ENCODE assay signal across 15 cellular contexts in genomic region chr14:72907327-72907826, GRCh38. TPM values are rescaled to one million over a fixed set of nuclear protein-coding genes. Genes with fewer than 3 reads are reported as not detected.
A peak's percentile ranks its signal among the peaks of the same experiment; 100 is the strongest.
DNase-seq lines count a peak whose midpoint lies in the region; ATAC-seq and TF ChIP-seq lines count a peak whose summit lies in the region.
"Had no signal": no experiment of that assay in that cellular context is flagged by ENCODE, and none has a peak within 500 bp of the region (broad histone marks: within the 10 kb centered on the region; RNA-seq: fewer than 3 reads in every experiment).

No MANE protein-coding gene starts in this region.

- H3K4me3 Mint-ChIP-seq in CD8-positive, alpha-beta memory T cell, result no peak overlapping the region
- no peak overlapping the region for H3K4me3 Mint-ChIP-seq in activated CD4-positive, alpha-beta T cell treated with anti-CD3 and anti-CD28 coated beads, Interleukin-2, amount 10 ng/mL, durations not matched to agents 24 days and 14 days

- H2AFZ ChIP-seq in Karpas-422 (ENCODE audit: low read length), result peak overlapping the region; percentile 91

- intact Hi-C loops in mucosa of descending colon (cut with DNase I, micrococcal nuclease) (no loop called here), lower lobe of right lung (cut with DNase I) (loop anchor here (5.0 kb wide), 1 partner anchor 390 kb away; no protein-coding TSS in a partner anchor)
- intact Hi-C loops in activated CD4-positive, alpha-beta T cell treated with anti-CD3 and anti-CD28 coated beads, Interleukin-2, amount 10 ng/mL, durations not matched to agents 24 days and 14 days (cut with micrococcal nuclease), result no loop called here

- no peaks in the 10 kb centered on the region for H3K9me3 ChIP-seq in ES-I3 (ENCODE audit: control insufficient read depth, insufficient read depth, low read length)
- H3K9me3 ChIP-seq in Karpas-422 (ENCODE audit: low read length), result no peaks in the 10 kb centered on the region
- H3K9me3 ChIP-seq in mucosa of descending colon, result no peaks in the 10 kb centered on the region
- no peaks in the 10 kb centered on the region for H3K9me3 ChIP-seq in CD8-positive, alpha-beta memory T cell (ENCODE audit: low read length)
- H3K9me3 ChIP-seq in lower lobe of right lung, result no peaks in the 10 kb centered on the region
- H3K9me3 ChIP-seq: gastroesophageal sphincter, uterus had no signal

- no peak overlapping the region for H3K27ac ChIP-seq in Karpas-422 (ENCODE audit: low read length)
- no peak overlapping the region for H3K27ac ChIP-seq in CD8-positive, alpha-beta memory T cell (ENCODE audit: low read depth, low read length)
- no peak overlapping the region for H3K27ac ChIP-seq in lower lobe of right lung
- H3K27ac ChIP-seq: gastroesophageal sphincter, uterus had no signal

- H3K4me3 ChIP-seq in Karpas-422 (ENCODE audit: low read length) (peak overlapping the region; percentile 39), mucosa of descending colon (no peak overlapping the region), lower lobe of right lung (no peak overlapping the region)
- no peak overlapping the region for H3K4me3 ChIP-seq in CD8-positive, alpha-beta memory T cell (ENCODE audit: low read length)
- H3K4me3 ChIP-seq: gastroesophageal sphincter, uterus had no signal

- H3K9me2 ChIP-seq in Karpas-422 (replicated peaks; ENCODE audit: insufficient read depth, low read length), result no peaks in the 10 kb centered on the region

- POLR2A ChIA-PET in CD8-positive, alpha-beta memory T cell (lab: Charles Lee), result no interaction called here

- no peaks in the 10 kb centered on the region for H3K9me3 Mint-ChIP-seq in CD8-positive, alpha-beta memory T cell
- no peaks in the 10 kb centered on the region for H3K9me3 Mint-ChIP-seq in activated CD4-positive, alpha-beta T cell treated with anti-CD3 and anti-CD28 coated beads, Interleukin-2, amount 10 ng/mL, durations not matched to agents 24 days and 14 days

- H3K27me3 Mint-ChIP-seq in CD8-positive, alpha-beta memory T cell, result peaks cover 5 to 23% of the 10 kb centered on the region in 2 donors
- H3K27me3 Mint-ChIP-seq in activated CD4-positive, alpha-beta T cell treated with anti-CD3 and anti-CD28 coated beads, Interleukin-2, amount 10 ng/mL, durations not matched to agents 24 days and 14 days, result peaks cover 26% of the 10 kb centered on the region

- DNase-seq in Karpas-422 (peak; percentile 59), amniotic epithelial cell (ENCODE audit: low read depth) (peak; percentile 61), mucosa of descending colon (peak; percentile 51 to 59 (median 57)), lower lobe of right lung (no peak)
- DNase-seq in CD8-positive, alpha-beta memory T cell, result no peak
- DNase-seq in activated CD4-positive, alpha-beta T cell treated with anti-CD3 and anti-CD28 coated beads, Interleukin-2, amount 10 ng/mL, durations not matched to agents 24 days and 14 days, result no peak
- DNase-seq: activated naive CD4-positive, alpha-beta T cell treated with Interleukin-2 at 50 U/mL for 16 hours; C1 segment of cervical spinal cord; NCI-H187; NCI-H526 treated with DMSO at 0.1 percent for 48 hours; stimulated activated CD4-positive, alpha-beta T cell treated with anti-CD3 and anti-CD28 coated beads, Interleukin-2, amount 100 ng/mL, for 48 hours; uterus had no signal

- H3K27me3 ChIP-seq in Karpas-422 (ENCODE audit: low read length), result no peaks in the 10 kb centered on the region; the same call in 1 of the 2 replicates
- H3K27me3 ChIP-seq in CD8-positive, alpha-beta memory T cell (ENCODE audit: insufficient read depth, low read length, poor library complexity, severe bottlenecking), result no peaks in the 10 kb centered on the region
- peaks cover 7% of the 10 kb centered on the region for H3K27me3 ChIP-seq in lower lobe of right lung (ENCODE audit: low read depth)
- H3K27me3 ChIP-seq: gastroesophageal sphincter, uterus had no signal

- H3K4me1 ChIP-seq in ES-I3 (ENCODE audit: insufficient read depth, low read length) (peaks cover 20% of the 10 kb centered on the region), Karpas-422 (ENCODE audit: low read length) (peaks cover 19% of the 10 kb centered on the region), mucosa of descending colon (ENCODE audit: low read depth) (peaks cover 11% of the 10 kb centered on the region), lower lobe of right lung (no peaks in the 10 kb centered on the region)
- H3K4me1 ChIP-seq in CD8-positive, alpha-beta memory T cell (ENCODE audit: insufficient read depth, low read length), result no peaks in the 10 kb centered on the region
- H3K4me1 ChIP-seq: uterus had no signal

- no peak overlapping the region for H3K27ac Mint-ChIP-seq in CD8-positive, alpha-beta memory T cell
- no peak overlapping the region for H3K27ac Mint-ChIP-seq in activated CD4-positive, alpha-beta T cell treated with anti-CD3 and anti-CD28 coated beads, Interleukin-2, amount 10 ng/mL, durations not matched to agents 24 days and 14 days

- no peaks in the 10 kb centered on the region for H4K20me1 ChIP-seq in Karpas-422 (ENCODE audit: insufficient read depth, low read depth, low read length)

- CTCF ChIA-PET in CD8-positive, alpha-beta memory T cell (lab: Charles Lee), result no interaction called here

- H3K36me3 ChIP-seq in ES-I3 (ENCODE audit: insufficient read depth, low read length) (no peaks in the 10 kb centered on the region), Karpas-422 (ENCODE audit: insufficient read depth, low read length) (no peaks in the 10 kb centered on the region), mucosa of descending colon (ENCODE audit: low read depth) (no peaks in the 10 kb centered on the region), lower lobe of right lung (no peaks in the 10 kb centered on the region)
- no peaks in the 10 kb centered on the region for H3K36me3 ChIP-seq in CD8-positive, alpha-beta memory T cell (ENCODE audit: insufficient read depth, low read length)
- H3K36me3 ChIP-seq: gastroesophageal sphincter, uterus had no signal

- H3K36me3 Mint-ChIP-seq in CD8-positive, alpha-beta memory T cell, result no peaks in the 10 kb centered on the region
- no peaks in the 10 kb centered on the region for H3K36me3 Mint-ChIP-seq in activated CD4-positive, alpha-beta T cell treated with anti-CD3 and anti-CD28 coated beads, Interleukin-2, amount 10 ng/mL, durations not matched to agents 24 days and 14 days (ENCODE audit: low read depth)

- ATAC-seq in mucosa of descending colon (peak; percentile 75), lower lobe of right lung (no peak), HG02759 (IDR thresholded peaks at IDR 0.05; ENCODE audit: unreplicated experiment) (no peak)
- ATAC-seq: gastroesophageal sphincter had no signal

- H3K9ac ChIP-seq in ES-I3 (ENCODE audit: low read depth, low read length) (peak overlapping the region; percentile 19; the same call in 1 of the 2 replicates), Karpas-422 (ENCODE audit: low read length) (peak overlapping the region; percentile 23)

- peak overlapping the region; percentile 58 for H3K4me2 ChIP-seq in Karpas-422 (ENCODE audit: low read depth, low read length, poor library complexity, severe bottlenecking)

- peaks cover 0 to 4% (median 0%) of the 10 kb centered on the region in 3 donors for H3K4me1 Mint-ChIP-seq in CD8-positive, alpha-beta memory T cell
- peaks cover 17% of the 10 kb centered on the region for H3K4me1 Mint-ChIP-seq in activated CD4-positive, alpha-beta T cell treated with anti-CD3 and anti-CD28 coated beads, Interleukin-2, amount 10 ng/mL, durations not matched to agents 24 days and 14 days

- TF ChIP-seq CTCF in mucosa of descending colon (IDR thresholded peaks at IDR 0.05) (no peak), lower lobe of right lung (IDR thresholded peaks at IDR 0.05) (no peak)

- H3K79me2 ChIP-seq in Karpas-422 (ENCODE audit: low read length), result no peaks in the 10 kb centered on the region

RNA-seq across cellular contexts. Expression of gene DPF3, which starts 13.5 kb away (rescaled TPM):
- total RNA-seq in Karpas-422 (2014; rRNA removed; shearing (Covaris generic); ENCODE audit: low replicate concordance), result 3.1 and 6.7 TPM in 2 replicates
- total RNA-seq in mucosa of descending colon, result 10 to 100 TPM in 2 of 3 donors, 1 to 10 TPM in 1; 9.3 to 21.9 (median 10.9) TPM
- total RNA-seq in CD8-positive, alpha-beta memory T cell, result under 1 TPM; 0.50 to 0.62 TPM
- polyA plus RNA-seq in CD8-positive, alpha-beta memory T cell, result 1.3 TPM
- 0.59 TPM for total RNA-seq in lower lobe of right lung
- total RNA-seq in activated CD4-positive, alpha-beta T cell treated with anti-CD3 and anti-CD28 coated beads, Interleukin-2, amount 10 ng/mL, durations not matched to agents 24 days and 14 days, result 1.5 and 2.8 TPM in 2 replicates

RNA-seq across cellular contexts. Expression of gene DCAF4, which starts 18.9 kb away (rescaled TPM):
- 29.9 and 31.9 TPM in 2 replicates for total RNA-seq in Karpas-422 (2014; rRNA removed; shearing (Covaris generic); ENCODE audit: low replicate concordance)
- total RNA-seq in mucosa of descending colon (10 to 100 TPM; 13.9 to 27.0 (median 15.7) TPM), lower lobe of right lung (19.5 TPM)
- total RNA-seq in CD8-positive, alpha-beta memory T cell, result 10 to 100 TPM; 22.5 to 26.8 TPM
- 7.3 TPM for polyA plus RNA-seq in CD8-positive, alpha-beta memory T cell
- total RNA-seq in activated CD4-positive, alpha-beta T cell treated with anti-CD3 and anti-CD28 coated beads, Interleukin-2, amount 10 ng/mL, durations not matched to agents 24 days and 14 days, result 20.2 and 21.6 TPM in 2 replicates

Comparison
In these comparisons a context has a peak if more than half of its experiments do, and no peak if none do; other contexts are left out.
1. DNase-seq: peak in Karpas-422 (single experiment), amniotic epithelial cell (single experiment) and mucosa of descending colon (3 of 3); none in CD8-positive, alpha-beta memory T cell (0 of 5), lower lobe of right lung (single experiment) and activated CD4-positive, alpha-beta T cell treated with anti-CD3 and anti-CD28 coated beads, Interleukin-2, amount 10 ng/mL, durations not matched to agents 24 days and 14 days (single experiment).